In genomic region chr19:39825531-39826076, GRCh38 we compare ENCODE assay signal across 29 cellular contexts. TPM values are rescaled to one million over a fixed set of nuclear protein-coding genes. Genes with fewer than 3 reads are reported as not detected.
A peak's percentile ranks its signal among the peaks of the same experiment; 100 is the strongest.
DNase-seq lines count a peak whose midpoint lies in the region; ATAC-seq and TF ChIP-seq lines count a peak whose summit lies in the region.
"Had no signal": no experiment of that assay in that cellular context is flagged by ENCODE, and none has a peak within 500 bp of the region (broad histone marks: within the 10 kb centered on the region; RNA-seq: fewer than 3 reads in every experiment).

No MANE protein-coding gene starts in this region.

- H2AFZ ChIP-seq in neural cell (ENCODE audit: low read depth, low read length), result no peak overlapping the region

- H3K36me3 Mint-ChIP-seq in activated CD4-positive, alpha-beta T cell treated with anti-CD3 and anti-CD28 coated beads, Interleukin-2, amount 10 ng/mL, durations not matched to agents 7 days and 5 days (ENCODE audit: low read depth), result peaks cover 29% of the 10 kb centered on the region
- peaks cover 26% of the 10 kb centered on the region for H3K36me3 Mint-ChIP-seq in activated CD4-positive, alpha-beta T cell treated with anti-CD3 and anti-CD28 coated beads, Interleukin-2, amount 10 ng/mL, durations not matched to agents 24 days and 14 days (ENCODE audit: low read depth)
- H3K36me3 Mint-ChIP-seq in chondrocyte (ENCODE audit: low read depth), result peaks cover 12% of the 10 kb centered on the region
- H3K36me3 Mint-ChIP-seq: activated naive CD4-positive, alpha-beta T cell treated with anti-CD3 and anti-CD28 coated beads, Interleukin-2, amount 50 U/mL, for 72 hours had no signal

- no peaks in the 10 kb centered on the region for H4K20me1 ChIP-seq in neural cell (ENCODE audit: insufficient read depth)

- TF ChIP-seq CTCF in chondrocyte (IDR thresholded peaks at IDR 0.05), result no peak
- no peak for TF ChIP-seq CTCF in neural cell (IDR thresholded peaks at IDR 0.05; ENCODE audit: poor library complexity, severe bottlenecking)
- TF ChIP-seq CTCF in coronary artery (IDR thresholded peaks at IDR 0.05), result no peak

- ATAC-seq in GM21423 (IDR thresholded peaks at IDR 0.05; ENCODE audit: unreplicated experiment) (no peak), GM18873 (IDR thresholded peaks at IDR 0.05; ENCODE audit: low FRiP score, unreplicated experiment) (no peak)
- ATAC-seq: K562 had no signal

- no peak overlapping the region for H3K4me3 ChIP-seq in neural cell (ENCODE audit: low read length)
- no peak overlapping the region for H3K4me3 ChIP-seq in coronary artery
- H3K4me3 ChIP-seq: K562, transverse colon had no signal

- H3K27me3 ChIP-seq in neural cell (ENCODE audit: insufficient read depth, low read depth, low read length), result no peaks in the 10 kb centered on the region
- H3K27me3 ChIP-seq: sigmoid colon, transverse colon had no signal

- no peaks in the 10 kb centered on the region for H3K27me3 Mint-ChIP-seq in activated CD4-positive, alpha-beta T cell treated with anti-CD3 and anti-CD28 coated beads, Interleukin-2, amount 10 ng/mL, durations not matched to agents 7 days and 5 days
- H3K27me3 Mint-ChIP-seq in activated CD4-positive, alpha-beta T cell treated with anti-CD3 and anti-CD28 coated beads, Interleukin-2, amount 10 ng/mL, durations not matched to agents 24 days and 14 days, result no peaks in the 10 kb centered on the region
- H3K27me3 Mint-ChIP-seq in chondrocyte (ENCODE audit: low read depth), result no peaks in the 10 kb centered on the region
- H3K27me3 Mint-ChIP-seq: activated T-helper 17 cell treated with anti-CD3 and anti-CD28 coated beads, Interleukin-2, amount 50 U/mL, for 72 hours; CD4-positive, CD25-positive, alpha-beta regulatory T cell had no signal

- H3F3A ChIP-seq in neural cell (ENCODE audit: insufficient read depth, low read length, poor library complexity, severe bottlenecking), result peaks cover 2% of the 10 kb centered on the region

- intact Hi-C loops in activated CD4-positive, alpha-beta T cell treated with anti-CD3 and anti-CD28 coated beads, Interleukin-2, amount 10 ng/mL, durations not matched to agents 24 days and 14 days (cut with micrococcal nuclease), result loop anchor here (2.0 kb wide), 1 partner anchor 33 kb away; no protein-coding TSS in a partner anchor

- no peak overlapping the region for H3K4me2 ChIP-seq in neural cell (ENCODE audit: low read length)

- POLR2A ChIA-PET in activated CD4-positive, alpha-beta T cell treated with anti-CD3 and anti-CD28 coated beads, Interleukin-2, amount 10 ng/mL, durations not matched to agents 7 days and 5 days (lab: Charles Lee), result no interaction called here

- no peak overlapping the region for H3K9ac ChIP-seq in neural cell (ENCODE audit: low read length)

- DNase-seq in activated CD4-positive, alpha-beta T cell treated with anti-CD3 and anti-CD28 coated beads, Interleukin-2, amount 10 ng/mL, durations not matched to agents 7 days and 5 days, result no peak
- DNase-seq in activated CD4-positive, alpha-beta T cell treated with anti-CD3 and anti-CD28 coated beads, Interleukin-2, amount 10 ng/mL, durations not matched to agents 24 days and 14 days, result no peak
- peak; percentile 92 for DNase-seq in chondrocyte (ENCODE audit: low spot score)
- DNase-seq in coronary artery (ENCODE audit: low spot score), result no peak
- DNase-seq: activated CD4-positive, alpha-beta T cell treated with anti-CD3 and anti-CD28 coated beads for 1 hour; activated CD8-positive, alpha-beta T cell treated with anti-CD3 and anti-CD28 coated beads, Interleukin-2, amount 10 ng/mL, durations not matched to agents 7 days and 5 days; CD4-positive, CD25-positive, alpha-beta regulatory T cell; effector CD4-positive, alpha-beta T cell; mesendoderm; NCI-H187 treated with DMSO at 0.1 percent for 48 hours; NCI-H510A treated with DMSO at 0.1 percent for 48 hours; sigmoid colon; stimulated activated CD4-positive, alpha-beta T cell treated with anti-CD3 and anti-CD28 coated beads, Interleukin-4, amount 100 ng/mL, for 24 hours; T-helper 2 cell; transverse colon had no signal

- H3K4me3 Mint-ChIP-seq in activated CD4-positive, alpha-beta T cell treated with anti-CD3 and anti-CD28 coated beads, Interleukin-2, amount 10 ng/mL, durations not matched to agents 7 days and 5 days, result no peak overlapping the region
- H3K4me3 Mint-ChIP-seq in activated CD4-positive, alpha-beta T cell treated with anti-CD3 and anti-CD28 coated beads, Interleukin-2, amount 10 ng/mL, durations not matched to agents 24 days and 14 days, result no peak overlapping the region
- H3K4me3 Mint-ChIP-seq in chondrocyte (ENCODE audit: unreplicated experiment), result no peak overlapping the region
- H3K4me3 Mint-ChIP-seq: activated CD8-positive, alpha-beta T cell treated with anti-CD3 and anti-CD28 coated beads, Interleukin-2, amount 10 ng/mL, durations not matched to agents 7 days and 5 days; activated T-helper 17 cell treated with anti-CD3 and anti-CD28 coated beads, Interleukin-2, amount 50 U/mL, for 72 hours had no signal

- H3K9me2 ChIP-seq in neural cell (ENCODE audit: insufficient read depth, low read length), result no peaks in the 10 kb centered on the region

- H3K4me1 Mint-ChIP-seq in activated CD4-positive, alpha-beta T cell treated with anti-CD3 and anti-CD28 coated beads, Interleukin-2, amount 10 ng/mL, durations not matched to agents 7 days and 5 days, result peaks cover 12% of the 10 kb centered on the region
- H3K4me1 Mint-ChIP-seq in activated CD4-positive, alpha-beta T cell treated with anti-CD3 and anti-CD28 coated beads, Interleukin-2, amount 10 ng/mL, durations not matched to agents 24 days and 14 days, result peaks cover 5% of the 10 kb centered on the region
- no peaks in the 10 kb centered on the region for H3K4me1 Mint-ChIP-seq in chondrocyte (ENCODE audit: low read depth)

- CTCF ChIA-PET in activated CD4-positive, alpha-beta T cell treated with anti-CD3 and anti-CD28 coated beads, Interleukin-2, amount 10 ng/mL, durations not matched to agents 7 days and 5 days (lab: Charles Lee), result interaction anchor here (0.6 kb wide), 1 partner anchor 595 kb away, joined by 3 read pairs; no protein-coding TSS in a partner anchor

- no peak for TF ChIP-seq EP300 in neural cell (conservative IDR thresholded peaks at IDR 0.05; ENCODE audit: poor library complexity, severe bottlenecking)

- no peaks in the 10 kb centered on the region for H3K79me2 ChIP-seq in neural cell (replicated peaks; ENCODE audit: insufficient read depth, low read length)

- no peaks in the 10 kb centered on the region for H3K9me3 Mint-ChIP-seq in activated CD4-positive, alpha-beta T cell treated with anti-CD3 and anti-CD28 coated beads, Interleukin-2, amount 10 ng/mL, durations not matched to agents 7 days and 5 days
- no peaks in the 10 kb centered on the region for H3K9me3 Mint-ChIP-seq in activated CD4-positive, alpha-beta T cell treated with anti-CD3 and anti-CD28 coated beads, Interleukin-2, amount 10 ng/mL, durations not matched to agents 24 days and 14 days
- no peaks in the 10 kb centered on the region for H3K9me3 Mint-ChIP-seq in chondrocyte (ENCODE audit: low read depth)
- H3K9me3 Mint-ChIP-seq: activated naive CD4-positive, alpha-beta T cell treated with anti-CD3 and anti-CD28 coated beads, Interleukin-2, amount 50 U/mL, for 72 hours; activated T-helper 17 cell treated with anti-CD3 and anti-CD28 coated beads, Interleukin-2, amount 50 U/mL, for 72 hours; CD4-positive, CD25-positive, alpha-beta regulatory T cell had no signal

- H3K36me3 ChIP-seq in neural cell (ENCODE audit: insufficient read depth, low read length), result peaks cover 2% of the 10 kb centered on the region

- H3K27ac Mint-ChIP-seq in activated CD4-positive, alpha-beta T cell treated with anti-CD3 and anti-CD28 coated beads, Interleukin-2, amount 10 ng/mL, durations not matched to agents 7 days and 5 days, result peak overlapping the region; percentile 51
- H3K27ac Mint-ChIP-seq in activated CD4-positive, alpha-beta T cell treated with anti-CD3 and anti-CD28 coated beads, Interleukin-2, amount 10 ng/mL, durations not matched to agents 24 days and 14 days, result no peak overlapping the region
- no peak overlapping the region for H3K27ac Mint-ChIP-seq in chondrocyte (ENCODE audit: unreplicated experiment)
- H3K27ac Mint-ChIP-seq: activated CD8-positive, alpha-beta T cell treated with anti-CD3 and anti-CD28 coated beads, Interleukin-2, amount 10 ng/mL, durations not matched to agents 7 days and 5 days; activated naive CD4-positive, alpha-beta T cell treated with anti-CD3 and anti-CD28 coated beads, Interleukin-2, amount 50 U/mL, for 72 hours; activated T-helper 17 cell treated with anti-CD3 and anti-CD28 coated beads, Interleukin-2, amount 50 U/mL, for 72 hours had no signal

- no peaks in the 10 kb centered on the region for H3K9me3 ChIP-seq in neural cell (ENCODE audit: low read length)
- H3K9me3 ChIP-seq: prostate gland, sigmoid colon, transverse colon had no signal

- H3K27ac ChIP-seq in neural cell (ENCODE audit: low read length) (peak overlapping the region; percentile 55), temporal lobe (ENCODE audit: low read depth, low read length) (peak overlapping the region; percentile 53), coronary artery (no peak overlapping the region)

- no peak for TF ChIP-seq RAD21 in neural cell (conservative IDR thresholded peaks at IDR 0.05)

TF ChIP-seq in neural cell, 6 proteins besides CTCF, POLR2A, EP300 and RAD21 (continues in another document):
- TF ChIP-seq POLR2AphosphoS5 (IDR thresholded peaks at IDR 0.05) (no peak), EZH2 (IDR thresholded peaks at IDR 0.05; ENCODE audit: borderline replicate concordance, insufficient read depth, low read length, poor library complexity, severe bottlenecking) (no peak)

RNA-seq across cellular contexts. Expression of gene DYRK1B, which starts 8.4 kb away (rescaled TPM):
- total RNA-seq in activated CD4-positive, alpha-beta T cell treated with anti-CD3 and anti-CD28 coated beads, Interleukin-2, amount 10 ng/mL, durations not matched to agents 7 days and 5 days, result 10 to 100 TPM; 10.9 to 11.5 TPM
- 3.6 and 4.5 TPM in 2 replicates for total RNA-seq in activated CD4-positive, alpha-beta T cell treated with anti-CD3 and anti-CD28 coated beads, Interleukin-2, amount 10 ng/mL, durations not matched to agents 24 days and 14 days
- 15.0 to 20.0 TPM (median 19.6 TPM) in 3 replicates for total RNA-seq in chondrocyte
- polyA plus RNA-seq in neural cell, result 11.3 and 13.2 TPM in 2 replicates
- polyA minus RNA-seq in neural cell, result 28.9 and 34.8 TPM in 2 replicates
- 11.3 TPM for total RNA-seq in temporal lobe

RNA-seq across cellular contexts. Expression of gene FBL, which starts 20.6 kb away (rescaled TPM):
- 100 to 1,000 TPM; 330 to 377 TPM for total RNA-seq in activated CD4-positive, alpha-beta T cell treated with anti-CD3 and anti-CD28 coated beads, Interleukin-2, amount 10 ng/mL, durations not matched to agents 7 days and 5 days
- total RNA-seq in activated CD4-positive, alpha-beta T cell treated with anti-CD3 and anti-CD28 coated beads, Interleukin-2, amount 10 ng/mL, durations not matched to agents 24 days and 14 days, result 605 and 614 TPM in 2 replicates
- total RNA-seq in chondrocyte (95.0 to 119 TPM (median 104 TPM) in 3 replicates), temporal lobe (157 TPM)
- 79.6 and 84.7 TPM in 2 replicates for polyA plus RNA-seq in neural cell
- polyA minus RNA-seq in neural cell, result 44.3 and 46.2 TPM in 2 replicates

RNA-seq across cellular contexts. Expression of gene LEUTX, which starts 47.0 kb away (rescaled TPM):
- not detected for total RNA-seq in activated CD4-positive, alpha-beta T cell treated with anti-CD3 and anti-CD28 coated beads, Interleukin-2, amount 10 ng/mL, durations not matched to agents 7 days and 5 days
- total RNA-seq in activated CD4-positive, alpha-beta T cell treated with anti-CD3 and anti-CD28 coated beads, Interleukin-2, amount 10 ng/mL, durations not matched to agents 24 days and 14 days, result not detected in 2 replicates
- total RNA-seq in chondrocyte (not detected in 3 replicates), temporal lobe (not detected)
- not detected in 2 replicates for polyA plus RNA-seq in neural cell
- polyA minus RNA-seq in neural cell, result not detected in 2 replicates
- total RNA-seq: A172; activated CD8-positive, alpha-beta T cell treated with anti-CD3 and anti-CD28 coated beads, Interleukin-2, amount 10 ng/mL, durations not matched to agents 7 days and 5 days; activated naive CD4-positive, alpha-beta T cell treated with anti-CD3 and anti-CD28 coated beads, Interleukin-2, amount 50 U/mL, for 72 hours; activated T-helper 17 cell treated with anti-CD3 and anti-CD28 coated beads, Interleukin-2, amount 50 U/mL, for 72 hours; CD4-positive, CD25-positive, alpha-beta regulatory T cell; epithelial cell of proximal tubule; fibroblast of villous mesenchyme; K562; left lobe of liver; M059J; myocyte; prostate gland; sigmoid colon; transverse colon had no signal
- polyA plus RNA-seq: CD4-positive, CD25-positive, alpha-beta regulatory T cell; K562; sigmoid colon had no signal

Comparison
In these comparisons a context has a peak if more than half of its experiments do, and no peak if none do; other contexts are left out.
1. H3K27ac ChIP-seq: peak in neural cell (single experiment) and temporal lobe (single experiment); none in coronary artery (0 of 2).